23 cellular contexts compared by ENCODE assay signal in genomic region chr2:25806941-25807340, GRCh38.
"Had no signal": no experiment of that assay in that cellular context is flagged by ENCODE, and none has a peak within 500 bp of the region (broad histone marks: within the 10 kb centered on the region; RNA-seq: fewer than 3 reads in every experiment).

No MANE protein-coding gene starts in this region.

- H3K27ac Mint-ChIP-seq: nephron progenitor cell; stimulated activated effector memory CD8-positive, alpha-beta T cell treated with anti-CD3 and anti-CD28 coated beads, Interleukin-12 subunit alpha, Interleukin-12 subunit beta, amount 100 ng/mL, for 72 hours had no signal

- H3K4me3 ChIP-seq: esophagus muscularis mucosa, gastrocnemius medialis, lower lobe of right lung, ovary, psoas muscle, sigmoid colon, stomach, thyroid gland, vagina had no signal

- H3K36me3 ChIP-seq: ovary had no signal

- ATAC-seq: gastrocnemius medialis; left ventricle myocardium superior; lower lobe of right lung; naive thymus-derived CD8-positive, alpha-beta T cell; psoas muscle; right cardiac atrium; stimulated activated effector memory CD8-positive, alpha-beta T cell treated with anti-CD3 and anti-CD28 coated beads, Interleukin-12 subunit alpha, Interleukin-12 subunit beta, amount 100 ng/mL, for 72 hours had no signal

- H3K9me3 ChIP-seq: esophagus muscularis mucosa, gastrocnemius medialis, lower lobe of right lung, ovary, psoas muscle, sigmoid colon, stomach, thyroid gland, vagina had no signal

- H3K27me3 Mint-ChIP-seq: naive thymus-derived CD8-positive, alpha-beta T cell had no signal

- H3K4me3 Mint-ChIP-seq: naive thymus-derived CD8-positive, alpha-beta T cell; nephron progenitor cell; stimulated activated effector memory CD8-positive, alpha-beta T cell treated with anti-CD3 and anti-CD28 coated beads, Interleukin-12 subunit alpha, Interleukin-12 subunit beta, amount 100 ng/mL, for 72 hours had no signal

- H3K9me3 Mint-ChIP-seq: naive thymus-derived CD8-positive, alpha-beta T cell; stimulated activated effector memory CD8-positive, alpha-beta T cell treated with anti-CD3 and anti-CD28 coated beads, Interleukin-12 subunit alpha, Interleukin-12 subunit beta, amount 100 ng/mL, for 72 hours had no signal

- DNase-seq: dermis blood vessel endothelial cell; effector memory CD4-positive, alpha-beta T cell; gastrocnemius medialis; head of caudate nucleus; left ventricle myocardium superior; lower lobe of right lung; naive thymus-derived CD8-positive, alpha-beta T cell; nephron progenitor cell; occipital lobe; ovary; posterior cingulate gyrus; psoas muscle; right cardiac atrium; sigmoid colon; stimulated activated CD4-positive, alpha-beta T cell treated with anti-CD3 and anti-CD28 coated beads, Interleukin-2, amount 100 ng/mL, for 24 hours; stimulated activated CD4-positive, alpha-beta T cell treated with anti-CD3 and anti-CD28 coated beads, Interleukin-4, amount 100 ng/mL, for 24 hours; stimulated activated naive CD4-positive, alpha-beta T cell treated with Interleukin-2 at 50 U/mL for 16 hours; stomach; thyroid gland; trophoblast cell had no signal

- H3K4me1 ChIP-seq: esophagus muscularis mucosa, gastrocnemius medialis, lower lobe of right lung, psoas muscle, sigmoid colon, stomach, thyroid gland, vagina had no signal

- H3K27me3 ChIP-seq: esophagus muscularis mucosa, gastrocnemius medialis, ovary, sigmoid colon, stomach, thyroid gland, vagina had no signal
